20 cellular contexts compared by ENCODE assay signal in the genomic region with DNA sequence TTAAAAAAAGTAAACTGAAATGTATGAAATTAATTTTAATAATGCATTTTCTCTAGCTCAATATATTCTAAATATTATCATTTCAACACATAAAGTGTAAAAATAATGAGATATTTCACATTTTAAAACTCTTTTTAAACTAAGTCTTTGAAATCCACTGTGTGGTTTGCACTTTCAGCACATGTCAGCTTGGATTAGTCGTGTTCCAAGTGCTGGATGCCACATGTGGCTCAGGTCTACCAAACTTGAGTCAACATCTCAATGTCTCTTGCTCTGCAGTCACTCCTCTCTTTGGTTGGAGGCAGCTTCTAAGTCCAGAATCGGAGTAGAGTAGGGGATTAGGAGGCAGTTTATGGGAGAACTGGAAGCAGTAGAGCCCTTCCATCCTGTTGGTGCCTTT.
A peak's percentile ranks its signal among the peaks of the same experiment; 100 is the strongest.
DNase-seq lines count a peak whose midpoint lies in the region; ATAC-seq, FAIRE-seq and TF ChIP-seq lines count a peak whose summit lies in the region.
"Had no signal": no experiment of that assay in that cellular context is flagged by ENCODE, and none has a peak within 500 bp of the region (broad histone marks: within the 10 kb centered on the region; RNA-seq: fewer than 3 reads in every experiment).

No MANE protein-coding gene starts in this region.

- H3K27me3 ChIP-seq in HepG2 (ENCODE audit: control insufficient read depth in 1 of 2, insufficient read depth in 2 of 2, low read length in 2 of 2) (no peaks in the 10 kb centered on the region), right lobe of liver (no peaks in the 10 kb centered on the region), astrocyte (ENCODE audit: insufficient read depth, low read length) (no peaks in the 10 kb centered on the region), mesenchymal stem cell (ENCODE audit: control insufficient read depth in 1 of 2, insufficient read depth in 1 of 2, low read length in 2 of 2) (no peaks in the 10 kb centered on the region)
- H3K27me3 ChIP-seq: Peyer's patch had no signal

- WGBS in HepG2 (ENCODE audit: low lambda C conversion rate), result 94% methylated on average over 2 of the region's 2 CpGs
- 88% methylated on average over 1 of the region's 2 CpGs for WGBS in right lobe of liver (ENCODE audit: insufficient coverage, low coverage, low lambda C conversion rate, missing lambda C conversion rate)
- WGBS in mesenchymal stem cell, result 87% methylated on average over 2 of the region's 2 CpGs

- peak overlapping the region; percentile 82 for H4K91ac ChIP-seq in mesenchymal stem cell (ENCODE audit: low read length)

- H3K9me2 ChIP-seq in OCI-LY7 (ENCODE audit: insufficient read depth, low read length), result no peaks in the 10 kb centered on the region

- H2AK5ac ChIP-seq in mesenchymal stem cell (ENCODE audit: low read length, severe bottlenecking), result peak overlapping the region; percentile 67

- peaks cover 27% of the 10 kb centered on the region for H3K4me1 ChIP-seq in HepG2 (ENCODE audit: insufficient read depth, low read length)
- H3K4me1 ChIP-seq in right lobe of liver, result no peaks in the 10 kb centered on the region
- H3K4me1 ChIP-seq in astrocyte (ENCODE audit: insufficient read depth, low read length), result peaks cover 12% of the 10 kb centered on the region
- H3K4me1 ChIP-seq in mesenchymal stem cell (ENCODE audit: control insufficient read depth, insufficient read depth, low read depth, low read length), result peaks cover 3% of the 10 kb centered on the region
- peaks cover 3% of the 10 kb centered on the region for H3K4me1 ChIP-seq in OCI-LY7 (ENCODE audit: insufficient read depth, low read length, poor library complexity, severe bottlenecking)
- H3K4me1 ChIP-seq in mucosa of descending colon (ENCODE audit: low read depth), result no peaks in the 10 kb centered on the region
- H3K4me1 ChIP-seq: Peyer's patch had no signal

- H3K4me3 ChIP-seq in HepG2 (replicated peaks in 1 of 3; ENCODE audit: insufficient read depth in 1 of 3, low read depth in 2 of 3, low read length in 3 of 3) (no peak overlapping the region), right lobe of liver (no peak overlapping the region), astrocyte (ENCODE audit: insufficient read depth, low read depth, low read length) (no peak overlapping the region), mesenchymal stem cell (ENCODE audit: insufficient read depth in 1 of 2, low read depth in 1 of 2, low read length in 2 of 2) (no peak overlapping the region), OCI-LY7 (ENCODE audit: low read depth, low read length, poor library complexity, severe bottlenecking) (no peak overlapping the region), mucosa of descending colon (no peak overlapping the region)
- H3K4me3 ChIP-seq: Peyer's patch had no signal

- no peak overlapping the region for H4K8ac ChIP-seq in mesenchymal stem cell (ENCODE audit: low read length)

- H2BK120ac ChIP-seq in mesenchymal stem cell (ENCODE audit: low read depth, low read length), result no peak overlapping the region

- H3K4ac ChIP-seq in mesenchymal stem cell (ENCODE audit: low read depth in 1 of 2, low read length in 2 of 2), result peak overlapping the region in 1 of 2 experiments; percentile 40

- BruUV-seq in HepG2 (replicated peaks; lab: Mats Ljungman, UMichigan), result no TSS peak
- no TSS peak for BruUV-seq in OCI-LY7 (replicated peaks; lab: Mats Ljungman, UMichigan)

- ATAC-seq in HepG2 (no peak), right lobe of liver (no peak), mucosa of descending colon (no peak)
- ATAC-seq in activated T-cell treated with anti-CD3 and anti-CD28 coated beads, Interleukin-2, amount 50 U/mL, for 4 hours, result no peak

- H3K4me1 Mint-ChIP-seq in astrocyte (ENCODE audit: low read depth, unreplicated experiment), result peaks cover 16% of the 10 kb centered on the region
- no peaks in the 10 kb centered on the region for H3K4me1 Mint-ChIP-seq in activated T-cell treated with anti-CD3 and anti-CD28 coated beads, Interleukin-2, amount 50 U/mL, for 4 hours (ENCODE audit: low read depth)

- H3K18ac ChIP-seq in mesenchymal stem cell (ENCODE audit: low read depth in 1 of 2, low read length in 2 of 2), result peak overlapping the region in 1 of 2 experiments; percentile 83

- no peak overlapping the region for H3K14ac ChIP-seq in mesenchymal stem cell (ENCODE audit: low read length in 2 of 2)

- no peaks in the 10 kb centered on the region for H3K79me2 ChIP-seq in HepG2 (ENCODE audit: insufficient read depth, low read length)
- no peaks in the 10 kb centered on the region for H3K79me2 ChIP-seq in astrocyte (ENCODE audit: insufficient read depth, low read length)
- H3K79me2 ChIP-seq in OCI-LY7 (ENCODE audit: insufficient read depth, low read depth, low read length), result no peaks in the 10 kb centered on the region

- H3K36me3 Mint-ChIP-seq in astrocyte (ENCODE audit: low read depth, unreplicated experiment), result no peaks in the 10 kb centered on the region
- H3K36me3 Mint-ChIP-seq in activated T-cell treated with anti-CD3 and anti-CD28 coated beads, Interleukin-2, amount 50 U/mL, for 4 hours (ENCODE audit: insufficient read depth), result no peaks in the 10 kb centered on the region
- H3K36me3 Mint-ChIP-seq: CD14-positive monocyte had no signal

- H3K9ac ChIP-seq in HepG2 (ENCODE audit: insufficient read depth, low read depth, low read length) (no peak overlapping the region), astrocyte (ENCODE audit: low read length) (no peak overlapping the region), mesenchymal stem cell (ENCODE audit: low read length) (no peak overlapping the region)

- no peaks in the 10 kb centered on the region for H3K79me1 ChIP-seq in mesenchymal stem cell (replicated peaks; ENCODE audit: low read length, poor library complexity, severe bottlenecking)

- H2BK15ac ChIP-seq in mesenchymal stem cell (ENCODE audit: low read depth, poor library complexity, severe bottlenecking), result no peak overlapping the region

- H3K23ac ChIP-seq in mesenchymal stem cell (ENCODE audit: low read length in 2 of 2), result no peak overlapping the region

- POLR2A ChIA-PET in HepG2 (lab: Yijun Ruan, JAX) (interaction anchor here (0.6 kb wide), 1 partner anchor 79 kb away, joined by 3 read pairs; no protein-coding TSS in a partner anchor), OCI-LY7 (lab: Charles Lee) (interaction anchor here (0.5 to 1.5 kb wide), 4 partner anchors 9 to 359 kb away, joined by 3 to 5 read pairs (median 4); no protein-coding TSS in a partner anchor)

- peak overlapping the region; percentile 38 to 52 for H2BK12ac ChIP-seq in mesenchymal stem cell (ENCODE audit: low read length in 2 of 2)

- TF ChIP-seq RAD21 in HepG2 (CRISPR knock-in tag; IDR thresholded peaks at IDR 0.05), result no peak

- H3K4me3 Mint-ChIP-seq in astrocyte (ENCODE audit: unreplicated experiment), result no peak overlapping the region
- H3K4me3 Mint-ChIP-seq in activated T-cell treated with anti-CD3 and anti-CD28 coated beads, Interleukin-2, amount 50 U/mL, for 4 hours, result no peak overlapping the region
- H3K4me3 Mint-ChIP-seq: B cell, CD14-positive monocyte had no signal

- no peaks in the 10 kb centered on the region for H3K9me3 ChIP-seq in HepG2 (ENCODE audit: low read length)
- H3K9me3 ChIP-seq in right lobe of liver, result no peaks in the 10 kb centered on the region
- no peaks in the 10 kb centered on the region for H3K9me3 ChIP-seq in astrocyte (ENCODE audit: insufficient read depth, low read depth, low read length)
- H3K9me3 ChIP-seq in mesenchymal stem cell (ENCODE audit: control insufficient read depth, low read length), result no peaks in the 10 kb centered on the region
- no peaks in the 10 kb centered on the region for H3K9me3 ChIP-seq in OCI-LY7 (ENCODE audit: low read length)
- H3K9me3 ChIP-seq in mucosa of descending colon, result no peaks in the 10 kb centered on the region
- H3K9me3 ChIP-seq: Peyer's patch had no signal

- no peak overlapping the region for H3K27ac ChIP-seq in HepG2 (ENCODE audit: extremely low read length, insufficient read depth, low read length)
- no peak overlapping the region for H3K27ac ChIP-seq in right lobe of liver
- no peak overlapping the region for H3K27ac ChIP-seq in astrocyte (ENCODE audit: low read depth, low read length)
- H3K27ac ChIP-seq in mesenchymal stem cell (ENCODE audit: low read length, poor library complexity, severe bottlenecking), result no peak overlapping the region
- H3K27ac ChIP-seq in OCI-LY7 (ENCODE audit: low read depth, low read length, poor library complexity, severe bottlenecking), result no peak overlapping the region
- H3K27ac ChIP-seq: Peyer's patch had no signal

- H3K4me2 ChIP-seq in HepG2 (ENCODE audit: low read depth, low read length), result no peak overlapping the region
- no peak overlapping the region for H3K4me2 ChIP-seq in astrocyte (ENCODE audit: low read length)
- no peak overlapping the region for H3K4me2 ChIP-seq in mesenchymal stem cell (ENCODE audit: low read length, poor library complexity, severe bottlenecking)
- no peak overlapping the region for H3K4me2 ChIP-seq in OCI-LY7 (ENCODE audit: low read length)

- DNase-seq in HepG2 (ENCODE audit: low spot score) (no peak), right lobe of liver (no peak), astrocyte (ENCODE audit: low read depth) (peak; percentile 7), mesenchymal stem cell (no peak), OCI-LY7 (ENCODE audit: low spot score) (no peak), mucosa of descending colon (no peak)
- DNase-seq in activated T-cell treated with anti-CD3 and anti-CD28 coated beads, Interleukin-2, amount 50 U/mL, for 4 hours, result no peak
- DNase-seq: DMS79, MM.1S, NCI-H1092 treated with DMSO at 0.1 percent for 48 hours, NCI-H1436 treated with DMSO at 0.1 percent for 48 hours, NCI-H1930, NCI-H2227 treated with DMSO at 0.1 percent for 48 hours, NCI-H510A, NCI-H748 treated with DMSO at 0.1 percent for 48 hours, Peyer's patch had no signal

- no peaks in the 10 kb centered on the region for H4K20me1 ChIP-seq in HepG2 (ENCODE audit: insufficient read depth, low read length)
- H4K20me1 ChIP-seq in astrocyte (ENCODE audit: insufficient read depth, low read length), result no peaks in the 10 kb centered on the region
- H4K20me1 ChIP-seq in OCI-LY7 (ENCODE audit: insufficient read depth, low read length), result no peaks in the 10 kb centered on the region

- H2BK5ac ChIP-seq in mesenchymal stem cell (ENCODE audit: low read depth, low read length, poor library complexity, severe bottlenecking), result no peak overlapping the region

- no peak for TF ChIP-seq EP300 in HepG2 (IDR thresholded peaks at IDR 0.05; ENCODE audit: low read depth in 2 of 2, low read length in 2 of 2)
- TF ChIP-seq EP300 in HepG2 (CRISPR knock-in tag; IDR thresholded peaks at IDR 0.05; ENCODE audit: borderline replicate concordance), result no peak

- FAIRE-seq in HepG2 (lab: Jason Lieb, UNC), result no peak
- FAIRE-seq in astrocyte (lab: Jason Lieb, UNC), result no peak
- FAIRE-seq: A204.1, H54 had no signal

- no peaks in the 10 kb centered on the region for H3K9me3 Mint-ChIP-seq in astrocyte (ENCODE audit: unreplicated experiment)
- H3K9me3 Mint-ChIP-seq in activated T-cell treated with anti-CD3 and anti-CD28 coated beads, Interleukin-2, amount 50 U/mL, for 4 hours, result no peaks in the 10 kb centered on the region
- H3K9me3 Mint-ChIP-seq: CD14-positive monocyte had no signal

- H3K27me3 Mint-ChIP-seq in astrocyte (ENCODE audit: low read depth, unreplicated experiment), result no peaks in the 10 kb centered on the region
- no peaks in the 10 kb centered on the region for H3K27me3 Mint-ChIP-seq in activated T-cell treated with anti-CD3 and anti-CD28 coated beads, Interleukin-2, amount 50 U/mL, for 4 hours (ENCODE audit: low read depth)
- H3K27me3 Mint-ChIP-seq: B cell had no signal

- intact Hi-C loops in HepG2 (cut with micrococcal nuclease; ENCODE audit: unreplicated experiment), result no loop called here
- intact Hi-C loops in right lobe of liver (cut with DNase I), result no loop called here
- intact Hi-C loops in OCI-LY7 (cut with micrococcal nuclease; ENCODE audit: unreplicated experiment), result no loop called here
- intact Hi-C loops in mucosa of descending colon (cut with DNase I, micrococcal nuclease), result no loop called here

- no peak for TF ChIP-seq CTCF in HepG2 (CRISPR knock-in tag; IDR thresholded peaks at IDR 0.05)
- no peak for TF ChIP-seq CTCF in right lobe of liver (IDR thresholded peaks at IDR 0.05)
- TF ChIP-seq CTCF in astrocyte (IDR thresholded peaks at IDR 0.05; ENCODE audit: insufficient read depth, low read depth, low read length), result no peak
- no peak for TF ChIP-seq CTCF in OCI-LY7 (conservative IDR thresholded peaks at IDR 0.05; ENCODE audit: low read length)
- TF ChIP-seq CTCF in mucosa of descending colon (IDR thresholded peaks at IDR 0.05), result no peak

- TF ChIP-seq POLR2A in HepG2 (IDR thresholded peaks at IDR 0.05; ENCODE audit: insufficient read depth in 1 of 2, low read depth in 2 of 2, low read length in 2 of 2) (no peak), right lobe of liver (IDR thresholded peaks at IDR 0.05) (no peak)

- CTCF ChIA-PET in HepG2 (lab: Yijun Ruan, JAX; ENCODE audit: low intra/inter-chr PET ratio, low total read pairs), result no interaction called here
- CTCF ChIA-PET in OCI-LY7 (lab: Charles Lee; ENCODE audit: unreplicated experiment), result no interaction called here

- in situ Hi-C loops in HepG2 (cut with HindIII; ENCODE audit: extremely low pct_ligation_motif_present, low pct_unique_long_range_greater_than_20kb), result no loop called here

- H2AFZ ChIP-seq in HepG2 (ENCODE audit: low read length), result no peak overlapping the region
- no peak overlapping the region for H2AFZ ChIP-seq in astrocyte (ENCODE audit: low read depth, low read length)
- no peak overlapping the region for H2AFZ ChIP-seq in mesenchymal stem cell (ENCODE audit: low read depth, low read length)
- H2AFZ ChIP-seq in OCI-LY7 (ENCODE audit: low read length), result no peak overlapping the region

- H3K27ac Mint-ChIP-seq in astrocyte (ENCODE audit: unreplicated experiment), result no peak overlapping the region
- H3K27ac Mint-ChIP-seq: B cell had no signal

- H3K36me3 ChIP-seq in HepG2 (replicated peaks in 1 of 2; ENCODE audit: control insufficient read depth in 1 of 2, insufficient read depth in 2 of 2, low read length in 2 of 2) (no peaks in the 10 kb centered on the region), right lobe of liver (no peaks in the 10 kb centered on the region), astrocyte (ENCODE audit: insufficient read depth, low read length) (no peaks in the 10 kb centered on the region), mesenchymal stem cell (ENCODE audit: control insufficient read depth in 1 of 2, insufficient read depth in 2 of 2, low read depth in 1 of 2, low read length in 2 of 2) (no peaks in the 10 kb centered on the region), OCI-LY7 (ENCODE audit: insufficient read depth, low read length) (no peaks in the 10 kb centered on the region), mucosa of descending colon (ENCODE audit: low read depth) (no peaks in the 10 kb centered on the region)
- H3K36me3 ChIP-seq: Peyer's patch had no signal
